Comparison of ENCODE assay signal across 8 cellular contexts in the genomic region with DNA sequence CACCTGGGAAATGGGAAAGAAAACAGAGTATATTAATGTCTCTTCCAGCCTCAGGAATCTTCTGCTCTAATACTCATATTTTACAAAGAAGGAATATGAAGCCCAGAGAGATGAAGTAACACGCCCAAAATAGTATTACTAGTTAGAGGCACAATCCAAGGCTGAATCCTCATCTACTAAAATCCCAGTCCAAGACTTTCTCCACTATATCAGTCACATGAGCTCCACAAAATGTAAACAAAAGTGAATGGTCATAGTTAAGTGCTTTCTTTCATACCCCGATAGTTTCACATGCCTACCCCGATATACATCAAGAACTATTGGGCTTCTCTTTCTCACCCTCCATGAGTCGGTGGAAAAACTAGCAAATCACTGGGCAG. TPM values are rescaled to one million over a fixed set of nuclear protein-coding genes. Genes with fewer than 3 reads are reported as not detected.
DNase-seq lines count a peak whose midpoint lies in the region; ATAC-seq and TF ChIP-seq lines count a peak whose summit lies in the region.

No MANE protein-coding gene starts in this region.

- no peaks in the 10 kb centered on the region for H3K9me3 Mint-ChIP-seq in memory B cell

- TF ChIP-seq POLR2A in breast epithelium (IDR thresholded peaks at IDR 0.05) = no peak

- H3K27ac Mint-ChIP-seq in memory B cell = peak overlapping the region; percentile 91

- H3K4me3 ChIP-seq in breast epithelium (peak overlapping the region; percentile 68 to 76 (median 69)), urinary bladder (ENCODE audit: low read depth, low read length) (peak overlapping the region; percentile 64)

- H3K4me1 ChIP-seq in breast epithelium = peaks cover 0 to 5% of the 10 kb centered on the region in 2 donors
- H3K4me1 ChIP-seq in urinary bladder (ENCODE audit: insufficient read depth) = no peaks in the 10 kb centered on the region

- H3K27ac ChIP-seq in breast epithelium (peak overlapping the region; percentile 88 to 91), urinary bladder (ENCODE audit: low read depth) (peak overlapping the region; percentile 30)

- H3K36me3 ChIP-seq in breast epithelium = no peaks in the 10 kb centered on the region
- H3K36me3 ChIP-seq in urinary bladder (ENCODE audit: insufficient read depth) = peaks cover 2% of the 10 kb centered on the region

- H3K9me3 ChIP-seq in breast epithelium = no peaks in the 10 kb centered on the region

- no peaks in the 10 kb centered on the region for H3K27me3 Mint-ChIP-seq in memory B cell

- DNase-seq in AG20443 (ENCODE audit: low spot score) (peak; percentile 34), breast epithelium (ENCODE audit: low spot score in 2 of 2) (no peak), memory B cell (ENCODE audit: low spot score in 2 of 2) (no peak), midbrain (lab: John Stamatoyannopoulos, UW) (no peak), NCI-H345 treated with DMSO at 0.1 percent for 48 hours (lab: John Stamatoyannopoulos, UW; ENCODE audit: unreplicated experiment) (no peak), NCI-H1105 (lab: John Stamatoyannopoulos, UW) (no peak)

- TF ChIP-seq CTCF in breast epithelium (IDR thresholded peaks at IDR 0.05) = no peak

- peak overlapping the region; percentile 93 for H3K4me3 Mint-ChIP-seq in memory B cell

- intact Hi-C loops in breast epithelium (cut with DNase I; ENCODE audit: low total_unique reads) = no loop called here

- peaks cover 11% of the 10 kb centered on the region for H3K4me1 Mint-ChIP-seq in memory B cell

- WGBS in urinary bladder = 7% methylated on average over 4 of the region's 4 CpGs

- H3K36me3 Mint-ChIP-seq in memory B cell = peaks cover 7% of the 10 kb centered on the region

- ATAC-seq in HG03565 (IDR thresholded peaks at IDR 0.05; ENCODE audit: unreplicated experiment) (peak; percentile 7), memory B cell (ENCODE audit: low read depth) (no peak)

- no peaks in the 10 kb centered on the region for H3K27me3 ChIP-seq in breast epithelium

RNA-seq across cellular contexts. Expression of a gene that starts 1.0 kb away (rescaled TPM):
- total RNA-seq in breast epithelium = 10 to 100 TPM in 2 of 3 donors, 1 to 10 TPM in 1; 8.3 to 15.2 (median 11.8) TPM
- 29.9 TPM for total RNA-seq in urinary bladder
- 4.7 TPM for polyA plus RNA-seq in urinary bladder
